22 cellular contexts compared by ENCODE assay signal in genomic region chr9:82982271-82982880, GRCh38.
A peak's percentile ranks its signal among the peaks of the same experiment; 100 is the strongest.
DNase-seq lines count a peak whose midpoint lies in the region; ATAC-seq, FAIRE-seq and TF ChIP-seq lines count a peak whose summit lies in the region.
"Had no signal": no experiment of that assay in that cellular context is flagged by ENCODE, and none has a peak within 500 bp of the region (broad histone marks: within the 10 kb centered on the region; RNA-seq: fewer than 3 reads in every experiment).

No MANE protein-coding gene starts in this region.

- H3K9me3 ChIP-seq in mammary epithelial cell (replicated peaks; ENCODE audit: insufficient read depth, low read length): no peaks in the 10 kb centered on the region
- H3K9me3 ChIP-seq in breast epithelium: no peaks in the 10 kb centered on the region
- H3K9me3 ChIP-seq in pancreas: no peaks in the 10 kb centered on the region
- H3K9me3 ChIP-seq: SK-N-SH had no signal

- TF ChIP-seq POLR2A in breast epithelium (IDR thresholded peaks at IDR 0.05): no peak

- in situ Hi-C loops in mammary epithelial cell (cut with MboI; ENCODE audit: low sequenced_read_pairs in 2 of 2) (no loop called here), ACHN (cut with HindIII; ENCODE audit: low pct_ligation_motif_present, low pct_unique_long_range_greater_than_20kb, low sequenced_read_pairs) (no loop called here)

- H3K4me3 ChIP-seq in mammary epithelial cell (replicated peaks in 1 of 3; ENCODE audit: insufficient read depth in 1 of 3, low read depth in 2 of 3, low read length in 3 of 3): no peak overlapping the region
- H3K4me3 ChIP-seq in breast epithelium: no peak overlapping the region
- no peak overlapping the region for H3K4me3 ChIP-seq in fibroblast of villous mesenchyme (ENCODE audit: low read depth, low read length)
- no peak overlapping the region for H3K4me3 ChIP-seq in pancreas

- H3K79me2 ChIP-seq in mammary epithelial cell (ENCODE audit: insufficient read depth, low read length): no peaks in the 10 kb centered on the region

- H4K20me1 ChIP-seq in mammary epithelial cell (ENCODE audit: insufficient read depth, low read length): no peaks in the 10 kb centered on the region

- intact Hi-C loops in mammary epithelial cell (cut with micrococcal nuclease): no loop called here
- intact Hi-C loops in breast epithelium (cut with DNase I; ENCODE audit: low total_unique reads): no loop called here
- intact Hi-C loops in pancreas (cut with DNase I): loop anchor here in 1 of 3 donors (10.0 kb wide), 1 partner anchor 62 kb away; no protein-coding TSS in a partner anchor

- H2AFZ ChIP-seq in mammary epithelial cell (ENCODE audit: low read depth, low read length): no peak overlapping the region

- no peak overlapping the region for H3K27ac ChIP-seq in mammary epithelial cell (ENCODE audit: insufficient read depth, low read depth, low read length)
- no peak overlapping the region for H3K27ac ChIP-seq in breast epithelium
- H3K27ac ChIP-seq in pancreas: no peak overlapping the region
- H3K27ac ChIP-seq: KMS-11 had no signal

- H3K9ac ChIP-seq in mammary epithelial cell (ENCODE audit: insufficient read depth, low read length): no peak overlapping the region
- H3K9ac ChIP-seq: KMS-11, SK-N-SH had no signal

- H3K36me3 ChIP-seq in mammary epithelial cell (ENCODE audit: insufficient read depth, low read length) (no peaks in the 10 kb centered on the region), breast epithelium (no peaks in the 10 kb centered on the region), pancreas (peaks cover 2 to 6% (median 3%) of the 10 kb centered on the region in 3 donors)

- peaks cover 16% of the 10 kb centered on the region for H3K4me1 ChIP-seq in mammary epithelial cell (ENCODE audit: insufficient read depth, low read length)
- H3K4me1 ChIP-seq in breast epithelium: no peaks in the 10 kb centered on the region
- no peaks in the 10 kb centered on the region for H3K4me1 ChIP-seq in pancreas

- DNase-seq in mammary epithelial cell (peak; percentile 32), breast epithelium (ENCODE audit: low spot score in 2 of 2) (no peak), RPMI7951 (ENCODE audit: low read depth) (peak; percentile 47), fibroblast of villous mesenchyme (ENCODE audit: low read depth) (peak; percentile 2), pancreas (no peak), ACHN (no peak), hippocampal formation (lab: John Stamatoyannopoulos, UW) (no peak), T-helper 9 cell (no peak)
- DNase-seq: 8988T; Calu3; CD4-positive, alpha-beta memory T cell; EL; GOT3; MM.1S; NCI-H1105; NCI-H2081 treated with DMSO at 0.1 percent for 48 hours; NCI-H446 treated with DMSO at 0.1 percent for 48 hours; SHP77; SK-N-SH had no signal

- dilution Hi-C loops in mammary epithelial cell (cut with HindIII; ENCODE audit: low sequenced_read_pairs): no loop called here

- no peak for FAIRE-seq in pancreas (lab: Jason Lieb, UNC)
- FAIRE-seq: GM12891 had no signal

- no peaks in the 10 kb centered on the region for H3K27me3 ChIP-seq in mammary epithelial cell (ENCODE audit: insufficient read depth, low read length)
- no peaks in the 10 kb centered on the region for H3K27me3 ChIP-seq in breast epithelium
- no peaks in the 10 kb centered on the region for H3K27me3 ChIP-seq in pancreas

- no peak for ATAC-seq in pancreas
- ATAC-seq: HCT116 had no signal

- no peak overlapping the region for H3K4me2 ChIP-seq in mammary epithelial cell (ENCODE audit: insufficient read depth, low read depth, low read length)
- H3K4me2 ChIP-seq: KMS-11, SK-N-SH had no signal

- TF ChIP-seq CTCF in mammary epithelial cell (conservative IDR thresholded peaks at IDR 0.05 in 1 of 2, IDR thresholded peaks at IDR 0.05 in 1 of 2; ENCODE audit: extremely low read depth in 1 of 2, insufficient read depth in 1 of 2, low read depth in 1 of 2, low read length in 2 of 2) (no peak), breast epithelium (IDR thresholded peaks at IDR 0.05) (no peak), fibroblast of villous mesenchyme (IDR thresholded peaks at IDR 0.05; ENCODE audit: insufficient read depth, low read depth, low read length) (no peak), pancreas (IDR thresholded peaks at IDR 0.05) (no peak)

- 100% methylated on average over 1 of the region's 1 CpG for WGBS in mammary epithelial cell (ENCODE audit: low coverage, missing lambda C conversion rate)
- WGBS in pancreas, 2 donors: 88 to 92% methylated on average over 1 of the region's 1 CpG

- BruUV-seq in mammary epithelial cell (replicated peaks; lab: Mats Ljungman, UMichigan): no TSS peak

- CTCF ChIA-PET in mammary epithelial cell (lab: Charles Lee; ENCODE audit: low non-redundant PET): no interaction called here

Comparison
In these comparisons a context has a peak if more than half of its experiments do, and no peak if none do; other contexts are left out.
1. DNase-seq: peak in mammary epithelial cell (single experiment), RPMI7951 (single experiment) and fibroblast of villous mesenchyme (single experiment); none in breast epithelium (0 of 2), pancreas (0 of 6), ACHN (single experiment), hippocampal formation (0 of 2) and T-helper 9 cell (single experiment).